In the genomic region with DNA sequence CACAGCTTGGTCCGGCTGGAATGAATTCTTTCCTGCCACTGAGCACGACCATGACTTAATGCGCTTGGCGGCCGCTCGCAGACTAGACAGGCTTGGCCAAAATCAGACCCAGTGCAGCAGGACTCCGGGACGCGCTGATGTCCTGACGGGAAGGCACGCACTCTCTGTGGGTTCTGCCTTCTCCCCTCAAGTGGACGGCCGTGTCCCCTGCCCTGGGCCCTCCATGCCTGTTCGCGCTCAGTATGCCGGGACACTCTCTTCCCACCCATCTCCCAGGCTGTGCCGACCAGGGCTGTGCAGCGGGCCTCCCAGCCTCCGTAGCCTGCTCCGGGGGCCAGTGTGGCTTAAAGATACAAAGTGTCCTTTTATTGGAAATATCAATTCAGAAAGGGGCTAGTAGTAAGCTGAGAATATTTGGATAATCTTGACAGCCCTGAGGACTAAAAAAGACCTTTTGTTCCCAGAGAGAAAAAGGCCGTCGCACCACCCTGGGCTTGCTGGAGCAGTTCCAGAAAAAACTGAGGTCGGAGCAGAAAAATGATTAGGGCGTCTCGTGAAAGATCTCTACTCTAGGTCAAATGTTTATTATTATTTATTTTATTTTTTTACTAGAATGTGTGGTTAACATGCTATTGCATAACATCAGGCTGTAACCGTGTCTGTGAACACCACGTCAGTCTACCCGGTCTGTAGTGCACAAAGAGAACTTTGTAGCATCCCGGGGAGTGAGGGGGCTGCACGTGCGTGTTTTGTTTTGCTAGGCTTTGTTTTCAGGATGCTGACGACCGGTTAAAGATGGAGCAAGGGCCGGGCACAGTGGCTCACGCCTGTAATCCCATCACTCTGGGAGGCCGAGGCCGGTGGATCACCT, we compare ENCODE assay signal across 14 cellular contexts.
DNase-seq lines count a peak whose midpoint lies in the region; ATAC-seq, FAIRE-seq and TF ChIP-seq lines count a peak whose summit lies in the region.
"Had no signal": no experiment of that assay in that cellular context is flagged by ENCODE, and none has a peak within 500 bp of the region (broad histone marks: within the 10 kb centered on the region; RNA-seq: fewer than 3 reads in every experiment).

No MANE protein-coding gene starts in this region.

- no peak overlapping the region for H3K4me3 Mint-ChIP-seq in osteocyte (ENCODE audit: unreplicated experiment)
- H3K4me3 Mint-ChIP-seq: IgD-negative memory B cell had no signal

- H3K36me3 Mint-ChIP-seq in osteocyte (ENCODE audit: unreplicated experiment), result no peaks in the 10 kb centered on the region

- H3K4me1 Mint-ChIP-seq in osteocyte (ENCODE audit: unreplicated experiment), result peaks cover 58% of the 10 kb centered on the region

- TF ChIP-seq POLR2A in GM12892 (IDR thresholded peaks at IDR 0.05; ENCODE audit: low read depth, low read length), result no peak

- peaks cover 3% of the 10 kb centered on the region for H3K27me3 Mint-ChIP-seq in osteocyte (ENCODE audit: unreplicated experiment)

- intact Hi-C loops in Right ventricle myocardium inferior (cut with DNase I) (no loop called here), cardiac septum (cut with DNase I) (no loop called here)

- FAIRE-seq in GM12892 (lab: Jason Lieb, UNC), result no peak

- H3K9me3 Mint-ChIP-seq in osteocyte (ENCODE audit: unreplicated experiment), result no peaks in the 10 kb centered on the region

- H3K27ac Mint-ChIP-seq in osteocyte (ENCODE audit: unreplicated experiment), result peak overlapping the region; percentile 80
- H3K27ac Mint-ChIP-seq: IgD-negative memory B cell had no signal

- DNase-seq in Right ventricle myocardium inferior (ENCODE audit: missing footprints) (peak; percentile 72), cardiac septum (ENCODE audit: low spot score) (no peak), foreskin melanocyte (peak; percentile 63), osteocyte (ENCODE audit: extremely low spot score, unreplicated experiment) (no peak), HT-29 (ENCODE audit: low spot score) (no peak), GM12892 (ENCODE audit: insufficient read length) (no peak)
- DNase-seq: activated CD8-positive, alpha-beta memory T cell treated with anti-CD3 and anti-CD28 coated beads, Interleukin-2, amount 50 U/mL, for 4 hours; foreskin keratinocyte; NCI-H1436 treated with DMSO at 0.1 percent for 48 hours; stimulated activated CD4-positive, alpha-beta T cell treated with anti-CD3 and anti-CD28 coated beads, Interleukin-2, amount 100 ng/mL, for 48 hours; stimulated activated naive CD8-positive, alpha-beta T cell treated with anti-CD3 and anti-CD28 coated beads, Interleukin-15, Interleukin-2, amounts not matched to agents 100 U/mL and 50 U/mL, for 24 hours had no signal

- peak; percentile 40 for ATAC-seq in Right ventricle myocardium inferior
- no peak for ATAC-seq in HG02759 (IDR thresholded peaks at IDR 0.05; ENCODE audit: unreplicated experiment)
- no peak for ATAC-seq in GM18907 (IDR thresholded peaks at IDR 0.05; ENCODE audit: unreplicated experiment)
- ATAC-seq: foreskin keratinocyte; stimulated activated naive CD8-positive, alpha-beta T cell treated with anti-CD3 and anti-CD28 coated beads, Interleukin-15, Interleukin-2, amounts not matched to agents 100 U/mL and 50 U/mL, for 24 hours had no signal

- TF ChIP-seq CTCF in osteocyte (IDR thresholded peaks at IDR 0.05), result no peak

Comparison
In these comparisons a context has a peak if more than half of its experiments do, and no peak if none do; other contexts are left out.
1. DNase-seq: peak in Right ventricle myocardium inferior (single experiment) and foreskin melanocyte (single experiment); none in cardiac septum (single experiment), osteocyte (single experiment), HT-29 (single experiment) and GM12892 (single experiment).